10 cellular contexts compared by ENCODE assay signal in the genomic region with DNA sequence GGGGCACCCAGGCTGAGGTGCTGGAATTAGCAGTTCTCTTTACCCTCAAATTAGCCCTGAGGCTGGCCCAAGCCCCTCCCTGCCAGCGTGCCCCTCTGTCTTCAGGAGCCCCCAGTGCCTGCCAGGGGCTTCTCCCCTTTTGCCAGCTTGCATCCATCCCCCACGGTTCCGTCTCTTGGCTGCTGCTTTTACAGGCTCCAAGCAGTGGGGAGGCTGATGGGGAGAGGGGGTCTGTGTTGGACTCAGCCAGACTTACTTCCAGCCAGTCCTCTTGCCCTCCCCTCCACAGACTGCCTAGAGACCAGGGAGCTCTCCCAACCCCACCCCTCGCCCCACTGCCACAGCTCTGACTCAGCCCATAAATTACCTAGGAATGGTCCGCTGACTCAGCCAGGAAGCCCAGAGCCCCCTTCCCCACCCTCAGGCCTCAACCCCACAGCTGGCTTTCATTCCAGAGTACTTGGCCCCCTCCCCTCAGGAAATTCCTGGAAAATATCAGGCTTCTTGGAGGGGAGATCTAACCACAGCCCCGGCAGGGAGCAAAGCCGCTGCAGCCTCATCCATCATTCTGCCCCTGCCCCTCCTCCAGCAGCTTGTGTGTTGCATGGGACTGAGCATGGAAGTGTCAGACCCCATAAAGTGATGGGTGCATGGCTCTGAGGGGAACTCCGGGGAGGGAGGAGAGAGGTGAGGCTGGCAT.
DNase-seq lines count a peak whose midpoint lies in the region; ATAC-seq and TF ChIP-seq lines count a peak whose summit lies in the region.
"Had no signal": no experiment of that assay in that cellular context is flagged by ENCODE, and none has a peak within 500 bp of the region (broad histone marks: within the 10 kb centered on the region; RNA-seq: fewer than 3 reads in every experiment).

No MANE protein-coding gene starts in this region.

- H3K4me3 Mint-ChIP-seq in activated CD4-positive, alpha-beta memory T cell treated with anti-CD3 and anti-CD28 coated beads, Interleukin-2, amount 10 ng/mL, durations not matched to agents 7 days and 5 days, result no peak overlapping the region
- H3K4me3 Mint-ChIP-seq: B cell; stimulated activated naive CD8-positive, alpha-beta T cell treated with anti-CD3 and anti-CD28 coated beads, Interleukin-15, Interleukin-2, amounts not matched to agents 100 ng/mL and 50 ng/mL, for 24 hours had no signal

- DNase-seq in Right ventricle myocardium inferior (ENCODE audit: missing footprints), result peak; percentile 33
- no peak for DNase-seq in left ventricle myocardium superior
- peak; percentile 67 for DNase-seq in WERI-Rb-1
- peak; percentile 92 for DNase-seq in iPS-NIHi7 (ENCODE audit: extremely low spot score)
- peak; percentile 88 to 92 for DNase-seq in uterus
- no peak for DNase-seq in amygdala (lab: John Stamatoyannopoulos, UW)
- DNase-seq in T-helper 2 cell, result no peak
- DNase-seq in activated CD4-positive, alpha-beta memory T cell treated with anti-CD3 and anti-CD28 coated beads, Interleukin-2, amount 10 ng/mL, durations not matched to agents 7 days and 5 days, result no peak

- H3K4me3 ChIP-seq in WERI-Rb-1 (ENCODE audit: low read depth, low read length), result no peak overlapping the region
- H3K4me3 ChIP-seq in uterus, result no peak overlapping the region

- H3K4me1 Mint-ChIP-seq in activated CD4-positive, alpha-beta memory T cell treated with anti-CD3 and anti-CD28 coated beads, Interleukin-2, amount 10 ng/mL, durations not matched to agents 7 days and 5 days, result peaks cover 13% of the 10 kb centered on the region

- H3K27me3 ChIP-seq in WERI-Rb-1 (ENCODE audit: insufficient read depth, low read depth, severe bottlenecking) (no peaks in the 10 kb centered on the region), uterus (no peaks in the 10 kb centered on the region)

- no peaks in the 10 kb centered on the region for H3K36me3 ChIP-seq in WERI-Rb-1
- no peaks in the 10 kb centered on the region for H3K36me3 ChIP-seq in uterus

- TF ChIP-seq CTCF in WERI-Rb-1 (IDR thresholded peaks at IDR 0.05; ENCODE audit: low read depth, low read length), result no peak
- TF ChIP-seq CTCF in uterus (IDR thresholded peaks at IDR 0.05), result no peak

- H3K9me3 ChIP-seq in WERI-Rb-1 (ENCODE audit: severe bottlenecking) (no peaks in the 10 kb centered on the region), uterus (no peaks in the 10 kb centered on the region)

- no peaks in the 10 kb centered on the region for H3K36me3 Mint-ChIP-seq in activated CD4-positive, alpha-beta memory T cell treated with anti-CD3 and anti-CD28 coated beads, Interleukin-2, amount 10 ng/mL, durations not matched to agents 7 days and 5 days (ENCODE audit: low read depth)

- CTCF ChIA-PET in activated CD4-positive, alpha-beta memory T cell treated with anti-CD3 and anti-CD28 coated beads, Interleukin-2, amount 10 ng/mL, durations not matched to agents 7 days and 5 days (lab: Charles Lee), result no interaction called here

- peaks cover 2% of the 10 kb centered on the region for H3K27me3 Mint-ChIP-seq in activated CD4-positive, alpha-beta memory T cell treated with anti-CD3 and anti-CD28 coated beads, Interleukin-2, amount 10 ng/mL, durations not matched to agents 7 days and 5 days
- H3K27me3 Mint-ChIP-seq: stimulated activated naive CD8-positive, alpha-beta T cell treated with anti-CD3 and anti-CD28 coated beads, Interleukin-15, Interleukin-2, amounts not matched to agents 100 ng/mL and 50 ng/mL, for 24 hours had no signal

- peaks cover 0 to 19% of the 10 kb centered on the region in 2 donors for H3K4me1 ChIP-seq in uterus

- H3K27ac Mint-ChIP-seq in activated CD4-positive, alpha-beta memory T cell treated with anti-CD3 and anti-CD28 coated beads, Interleukin-2, amount 10 ng/mL, durations not matched to agents 7 days and 5 days, result no peak overlapping the region
- H3K27ac Mint-ChIP-seq: B cell; stimulated activated naive CD8-positive, alpha-beta T cell treated with anti-CD3 and anti-CD28 coated beads, Interleukin-15, Interleukin-2, amounts not matched to agents 100 ng/mL and 50 ng/mL, for 24 hours had no signal

- H3K9me3 Mint-ChIP-seq in activated CD4-positive, alpha-beta memory T cell treated with anti-CD3 and anti-CD28 coated beads, Interleukin-2, amount 10 ng/mL, durations not matched to agents 7 days and 5 days, result no peaks in the 10 kb centered on the region
- H3K9me3 Mint-ChIP-seq: stimulated activated naive CD8-positive, alpha-beta T cell treated with anti-CD3 and anti-CD28 coated beads, Interleukin-15, Interleukin-2, amounts not matched to agents 100 ng/mL and 50 ng/mL, for 24 hours had no signal

- POLR2A ChIA-PET in activated CD4-positive, alpha-beta memory T cell treated with anti-CD3 and anti-CD28 coated beads, Interleukin-2, amount 10 ng/mL, durations not matched to agents 7 days and 5 days (lab: Charles Lee), result no interaction called here

- intact Hi-C loops in Right ventricle myocardium inferior (cut with DNase I) (no loop called here), left ventricle myocardium superior (cut with micrococcal nuclease) (no loop called here), uterus (cut with DNase I; ENCODE audit: low total_unique reads) (no loop called here)

- ATAC-seq in Right ventricle myocardium inferior (no peak), left ventricle myocardium superior (no peak)

- H3K27ac ChIP-seq in WERI-Rb-1, result peak overlapping the region; percentile 24; the same call in 1 of the 2 replicates
- H3K27ac ChIP-seq in uterus, result peak overlapping the region; percentile 78 to 84

- no peak for TF ChIP-seq POLR2A in uterus (IDR thresholded peaks at IDR 0.05)

Comparison
In these comparisons a context has a peak if more than half of its experiments do, and no peak if none do; other contexts are left out.
1. DNase-seq: peak in Right ventricle myocardium inferior (single experiment), WERI-Rb-1 (single experiment), iPS-NIHi7 (single experiment) and uterus (2 of 2); none in left ventricle myocardium superior (single experiment), amygdala (0 of 56), T-helper 2 cell (0 of 5) and activated CD4-positive, alpha-beta memory T cell treated with anti-CD3 and anti-CD28 coated beads, Interleukin-2, amount 10 ng/mL, durations not matched to agents 7 days and 5 days (single experiment).